In the genomic region with DNA sequence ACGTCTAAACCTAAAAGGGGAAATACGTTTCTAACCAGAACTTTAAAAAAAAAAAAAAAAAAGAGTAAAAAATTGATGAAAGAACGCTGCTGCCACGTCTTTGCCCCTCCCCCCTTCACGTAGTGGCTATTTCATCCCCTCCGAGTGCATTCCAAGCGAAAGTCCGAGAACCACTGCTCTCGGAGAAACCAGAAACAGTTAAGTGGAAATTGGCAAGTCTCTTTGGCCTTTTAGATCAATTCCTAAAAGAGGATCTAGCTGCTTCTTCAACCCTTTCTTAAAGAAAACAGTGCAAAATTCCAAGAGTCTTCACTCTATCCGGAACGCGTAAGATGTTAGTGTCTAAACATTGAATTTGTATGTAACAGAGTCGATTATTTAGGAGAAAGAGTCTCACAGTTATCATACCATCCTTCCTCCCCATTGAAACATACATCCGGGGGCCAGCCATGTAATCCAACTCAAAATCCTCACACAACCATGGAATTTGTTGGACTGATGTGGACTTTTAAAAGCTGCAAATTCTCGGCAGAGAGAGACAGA, we compare ENCODE assay signal across 8 cellular contexts. TPM values are rescaled to one million over a fixed set of nuclear protein-coding genes. Genes with fewer than 3 reads are reported as not detected.
DNase-seq lines count a peak whose midpoint lies in the region; ATAC-seq and TF ChIP-seq lines count a peak whose summit lies in the region.

No MANE protein-coding gene starts in this region.

- H3K27me3 Mint-ChIP-seq in progenitor cell of endocrine pancreas = no peaks in the 10 kb centered on the region

- no peaks in the 10 kb centered on the region for H3K36me3 ChIP-seq in adrenal gland (replicated peaks in 1 of 2)

- peak overlapping the region; percentile 93 for H3K4me3 Mint-ChIP-seq in progenitor cell of endocrine pancreas (ENCODE audit: low read depth)

- no peaks in the 10 kb centered on the region for H3K9me3 ChIP-seq in adrenal gland (replicated peaks in 1 of 3)

- peaks cover 18 to 44% of the 10 kb centered on the region in 2 donors for H3K4me1 ChIP-seq in adrenal gland (replicated peaks in 1 of 2)

- POLR2A ChIA-PET in RWPE1 (lab: Yijun Ruan, JAX; ENCODE audit: low non-redundant PET) = interaction anchor here (0.6 to 0.9 kb wide), 4 partner anchors 13 to 742 kb away, joined by 3 to 4 read pairs (median 3); no protein-coding TSS in a partner anchor

- H3K4me1 Mint-ChIP-seq in progenitor cell of endocrine pancreas (ENCODE audit: low read depth) = peaks cover 19% of the 10 kb centered on the region

- TF ChIP-seq POLR2A in adrenal gland (IDR thresholded peaks at IDR 0.05) = peak in 1 of 2 donors; percentile 18

- peak overlapping the region; percentile 94 for H3K27ac Mint-ChIP-seq in progenitor cell of endocrine pancreas

- no peaks in the 10 kb centered on the region for H3K27me3 ChIP-seq in adrenal gland

- TF ChIP-seq CTCF in RWPE1 (conservative IDR thresholded peaks at IDR 0.05; ENCODE audit: low read depth) = no peak
- no peak for TF ChIP-seq CTCF in adrenal gland (IDR thresholded peaks at IDR 0.05)
- TF ChIP-seq CTCF in progenitor cell of endocrine pancreas (IDR thresholded peaks at IDR 0.05; ENCODE audit: unreplicated experiment) = no peak

- intact Hi-C loops in adrenal gland (cut with DNase I) = no loop called here
- intact Hi-C loops in left cardiac atrium (cut with DNase I) = loop anchor here in 1 of 2 donors (10.0 kb wide), 1 partner anchor 69 kb away; a partner anchor contains a TSS

- WGBS in adrenal gland, 4 donors = 0 to 1% (median 0%) methylated on average over 15 of the region's 15 CpGs

- H3K36me3 Mint-ChIP-seq in progenitor cell of endocrine pancreas (ENCODE audit: insufficient read depth) = no peaks in the 10 kb centered on the region

- peak overlapping the region in 3 of 4 donors; percentile 58 to 99 (median 59) for H3K4me3 ChIP-seq in adrenal gland

- CTCF ChIA-PET in RWPE1 (lab: Yijun Ruan, JAX) = interaction anchor here (0.6 to 1.5 kb wide), 7 partner anchors 21 to 131 kb away, joined by 3 to 6 read pairs (median 3); no protein-coding TSS in a partner anchor

- H3K27ac ChIP-seq in RWPE1 (peak overlapping the region; percentile 91), adrenal gland (peak overlapping the region; percentile 82 to 99 (median 93))

- DNase-seq in Ammon's horn (ENCODE audit: low spot score) (peak; percentile 61), HCEC 1CT (peak; percentile 65), RWPE1 (ENCODE audit: low spot score) (no peak), adrenal gland (peak; percentile 75 to 86 (median 78)), left cardiac atrium (peak; percentile 64), progenitor cell of endocrine pancreas (ENCODE audit: low spot score, unreplicated experiment) (peak; percentile 12), occipital lobe (lab: John Stamatoyannopoulos, UW) (no peak)

- no peaks in the 10 kb centered on the region for H3K9me3 Mint-ChIP-seq in progenitor cell of endocrine pancreas (ENCODE audit: low read depth)

- ATAC-seq in left cardiac atrium (peak in 1 of 2 donors; percentile 15), HG03521 (IDR thresholded peaks at IDR 0.05; ENCODE audit: unreplicated experiment) (no peak)

RNA-seq across cellular contexts. Expression of a gene that starts 1.1 kb away (rescaled TPM):
- 100 to 1,000 TPM in 1 of 8 donors, 10 to 100 TPM in 7; 28.2 to 109 (median 52.2) TPM for total RNA-seq in adrenal gland
- polyA plus RNA-seq in adrenal gland = 10 to 100 TPM in 2 of 3 donors, 1 to 10 TPM in 1; 9.2 to 34.7 (median 14.2) TPM
- 10 to 100 TPM; 41.0 to 51.0 TPM for total RNA-seq in left cardiac atrium
- total RNA-seq in progenitor cell of endocrine pancreas = 25.4 TPM in 2 replicates
- total RNA-seq in occipital lobe = 41.3 TPM

RNA-seq across cellular contexts. Expression of a gene that starts 14.7 kb away (rescaled TPM):
- total RNA-seq in adrenal gland (1 to 10 TPM; 1.0 to 5.1 (median 3.1) TPM), left cardiac atrium (1 to 10 TPM; 1.6 to 2.7 TPM), progenitor cell of endocrine pancreas (3.7 and 3.8 TPM in 2 replicates), occipital lobe (0.31 TPM)
- 1 to 10 TPM; 2.3 to 6.1 (median 2.7) TPM for polyA plus RNA-seq in adrenal gland

Comparison
In these comparisons a context has a peak if more than half of its experiments do, and no peak if none do; other contexts are left out.
1. DNase-seq: peak in Ammon's horn (single experiment), HCEC 1CT (single experiment), adrenal gland (7 of 7), left cardiac atrium (single experiment) and progenitor cell of endocrine pancreas (single experiment); none in RWPE1 (single experiment) and occipital lobe (single experiment).